7 cellular contexts compared by ENCODE assay signal in the genomic region with DNA sequence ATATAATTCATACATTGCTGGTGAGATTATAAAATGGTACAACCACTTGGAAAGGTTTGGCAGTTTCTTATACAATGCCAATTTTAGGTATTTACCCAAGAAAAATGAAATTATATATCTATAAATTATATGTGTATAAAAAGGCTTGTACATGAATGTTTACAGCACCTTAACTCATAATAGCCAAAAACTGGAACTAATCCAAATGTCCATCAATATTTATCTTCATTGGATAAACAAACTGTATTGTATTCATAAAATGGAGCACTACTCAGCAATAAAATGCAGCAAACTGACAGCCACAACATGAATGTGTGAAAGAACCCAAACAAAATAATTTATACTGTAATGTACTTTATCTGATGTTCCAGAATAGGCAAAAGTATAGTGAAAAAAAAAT.
"Had no signal": no experiment of that assay in that cellular context is flagged by ENCODE, and none has a peak within 500 bp of the region (broad histone marks: within the 10 kb centered on the region; RNA-seq: fewer than 3 reads in every experiment).

No MANE protein-coding gene starts in this region.

- FAIRE-seq: H1, H54, HTR-8/SVneo had no signal

- H2AFZ ChIP-seq: GM23338 had no signal

- ATAC-seq: GM23338 had no signal

- H3K4me1 Mint-ChIP-seq: GM23338, H9 had no signal

- DNase-seq: H9, HCEC 1CT, IMR-90 had no signal

- H3K4me3 ChIP-seq: GM23338 had no signal

- H3K4me2 ChIP-seq: GM23338 had no signal

- H3K4me3 Mint-ChIP-seq: GM23338, H9 had no signal

- H3K27ac Mint-ChIP-seq: GM23338, H9 had no signal
